Comparison of ENCODE assay signal across 16 cellular contexts in genomic region chr5:134446938-134447337, GRCh38. TPM values are rescaled to one million over a fixed set of nuclear protein-coding genes. Genes with fewer than 3 reads are reported as not detected.
A peak's percentile ranks its signal among the peaks of the same experiment; 100 is the strongest.
DNase-seq lines count a peak whose midpoint lies in the region; ATAC-seq lines count a peak whose summit lies in the region.
"Had no signal": no experiment of that assay in that cellular context is flagged by ENCODE, and none has a peak within 500 bp of the region (broad histone marks: within the 10 kb centered on the region; RNA-seq: fewer than 3 reads in every experiment).

No MANE protein-coding gene starts in this region.

- H3K4me3 Mint-ChIP-seq in activated CD4-positive, alpha-beta T cell treated with anti-CD3 and anti-CD28 coated beads, Interleukin-2, amount 10 ng/mL, durations not matched to agents 7 days and 5 days = no peak overlapping the region
- H3K4me3 Mint-ChIP-seq: activated CD4-positive, alpha-beta T cell treated with anti-CD3 and anti-CD28 coated beads, Interleukin-2, amount 10 ng/mL, durations not matched to agents 24 days and 14 days had no signal

- peaks cover 0 to 5% (median 0%) of the 10 kb centered on the region in 11 experiments; a peak in 3 of 22 replicates for H3K9me3 ChIP-seq in BLaER1 treated with 17β-estradiol and CSF1 and Interleukin-3, amounts not matched to agents 10 nM and 100 nM (replicated peaks in 1 of 11)
- H3K9me3 ChIP-seq: upper lobe of left lung had no signal

- H3K4me2 ChIP-seq in BLaER1 treated with 17β-estradiol and CSF1 and Interleukin-3, amounts not matched to agents 10 nM and 100 nM = peak overlapping the region; percentile 33 to 76 (median 68); a peak in 19 of 22 replicates

- H3K27ac Mint-ChIP-seq in activated CD4-positive, alpha-beta T cell treated with anti-CD3 and anti-CD28 coated beads, Interleukin-2, amount 10 ng/mL, durations not matched to agents 7 days and 5 days = no peak overlapping the region
- H3K27ac Mint-ChIP-seq: activated CD4-positive, alpha-beta T cell treated with anti-CD3 and anti-CD28 coated beads, Interleukin-2, amount 10 ng/mL, durations not matched to agents 24 days and 14 days had no signal

- H4K20me1 ChIP-seq in BLaER1 treated with 17β-estradiol and CSF1 and Interleukin-3, amounts not matched to agents 10 nM and 100 nM = no peaks in the 10 kb centered on the region

- no peaks in the 10 kb centered on the region for H3K4me1 Mint-ChIP-seq in activated CD4-positive, alpha-beta T cell treated with anti-CD3 and anti-CD28 coated beads, Interleukin-2, amount 10 ng/mL, durations not matched to agents 7 days and 5 days

- POLR2A ChIA-PET in activated CD4-positive, alpha-beta T cell treated with anti-CD3 and anti-CD28 coated beads, Interleukin-2, amount 10 ng/mL, durations not matched to agents 7 days and 5 days (lab: Charles Lee) = interaction anchor here (0.6 to 0.7 kb wide), 2 partner anchors 10 to 64 kb away, joined by 3 read pairs; no protein-coding TSS in a partner anchor

- peaks cover 23 to 44% (median 34%) of the 10 kb centered on the region in 10 experiments for H3K4me1 ChIP-seq in BLaER1 treated with 17β-estradiol and CSF1 and Interleukin-3, amounts not matched to agents 10 nM and 100 nM

- ATAC-seq in GM19463 (IDR thresholded peaks at IDR 0.05; ENCODE audit: unreplicated experiment) (peak; percentile 84), HG03442 (IDR thresholded peaks at IDR 0.05; ENCODE audit: unreplicated experiment) (peak; percentile 56), HG03196 (IDR thresholded peaks at IDR 0.05; ENCODE audit: unreplicated experiment) (no peak)

- no peaks in the 10 kb centered on the region for H3K27me3 Mint-ChIP-seq in activated CD4-positive, alpha-beta T cell treated with anti-CD3 and anti-CD28 coated beads, Interleukin-2, amount 10 ng/mL, durations not matched to agents 7 days and 5 days
- H3K27me3 Mint-ChIP-seq: activated CD4-positive, alpha-beta T cell treated with anti-CD3 and anti-CD28 coated beads, Interleukin-2, amount 10 ng/mL, durations not matched to agents 24 days and 14 days had no signal

- H3K27me3 ChIP-seq in BLaER1 treated with 17β-estradiol and CSF1 and Interleukin-3, amounts not matched to agents 10 nM and 100 nM = no peaks in the 10 kb centered on the region
- H3K27me3 ChIP-seq: upper lobe of left lung had no signal

- DNase-seq in fibroblast of gingiva (ENCODE audit: low read depth) = peak; percentile 27
- no peak for DNase-seq in NCI-H446 (lab: John Stamatoyannopoulos, UW)
- DNase-seq in G401 (ENCODE audit: low spot score) = no peak
- no peak for DNase-seq in activated CD4-positive, alpha-beta T cell treated with anti-CD3 and anti-CD28 coated beads, Interleukin-2, amount 10 ng/mL, durations not matched to agents 7 days and 5 days
- DNase-seq: activated CD4-positive, alpha-beta T cell treated with anti-CD3 and anti-CD28 coated beads, Interleukin-2, amount 10 ng/mL, durations not matched to agents 24 days and 14 days; activated gamma-delta T cell treated with Interleukin-2 at 50 U/mL for 16 hours; caudate nucleus; erythroblast; NCI-H1092; NCI-H748 treated with DMSO at 0.1 percent for 48 hours; upper lobe of left lung had no signal

- CTCF ChIA-PET in activated CD4-positive, alpha-beta T cell treated with anti-CD3 and anti-CD28 coated beads, Interleukin-2, amount 10 ng/mL, durations not matched to agents 7 days and 5 days (lab: Charles Lee) = no interaction called here

- no peak overlapping the region for H3K4me3 ChIP-seq in BLaER1 treated with 17β-estradiol and CSF1 and Interleukin-3, amounts not matched to agents 10 nM and 100 nM
- H3K4me3 ChIP-seq: SK-N-MC, upper lobe of left lung had no signal

- no peak overlapping the region for H3K27ac ChIP-seq in BLaER1 treated with 17β-estradiol and CSF1 and Interleukin-3, amounts not matched to agents 10 nM and 100 nM
- H3K27ac ChIP-seq: SK-N-MC, upper lobe of left lung had no signal

- no peaks in the 10 kb centered on the region for H3K9me3 Mint-ChIP-seq in activated CD4-positive, alpha-beta T cell treated with anti-CD3 and anti-CD28 coated beads, Interleukin-2, amount 10 ng/mL, durations not matched to agents 7 days and 5 days
- H3K9me3 Mint-ChIP-seq: activated CD4-positive, alpha-beta T cell treated with anti-CD3 and anti-CD28 coated beads, Interleukin-2, amount 10 ng/mL, durations not matched to agents 24 days and 14 days had no signal

- H3K36me3 Mint-ChIP-seq in activated CD4-positive, alpha-beta T cell treated with anti-CD3 and anti-CD28 coated beads, Interleukin-2, amount 10 ng/mL, durations not matched to agents 7 days and 5 days (ENCODE audit: low read depth) = no peaks in the 10 kb centered on the region

- no peaks in the 10 kb centered on the region for H3K36me3 ChIP-seq in BLaER1 treated with 17β-estradiol and CSF1 and Interleukin-3, amounts not matched to agents 10 nM and 100 nM
- H3K36me3 ChIP-seq: upper lobe of left lung had no signal

- in situ Hi-C loops in G401 (cut with HindIII; ENCODE audit: low sequenced_read_pairs) = no loop called here

- no peak overlapping the region for H3K9ac ChIP-seq in BLaER1 treated with 17β-estradiol and CSF1 and Interleukin-3, amounts not matched to agents 10 nM and 100 nM

RNA-seq across cellular contexts. Expression of gene CDKN2AIPNL, which starts 35.3 kb away (rescaled TPM):
- 45.0 and 57.5 TPM in 2 replicates for total RNA-seq in G401 (2014; rRNA removed; shearing (Covaris generic))
- total RNA-seq in activated CD4-positive, alpha-beta T cell treated with anti-CD3 and anti-CD28 coated beads, Interleukin-2, amount 10 ng/mL, durations not matched to agents 7 days and 5 days = 10 to 100 TPM; 24.1 to 27.6 TPM
